13 cellular contexts compared by ENCODE assay signal in genomic region chr3:184368804-184369183, GRCh38. TPM values are rescaled to one million over a fixed set of nuclear protein-coding genes. Genes with fewer than 3 reads are reported as not detected.
DNase-seq lines count a peak whose midpoint lies in the region; ATAC-seq and TF ChIP-seq lines count a peak whose summit lies in the region.
"Had no signal": no experiment of that assay in that cellular context is flagged by ENCODE, and none has a peak within 500 bp of the region (broad histone marks: within the 10 kb centered on the region; RNA-seq: fewer than 3 reads in every experiment).

No MANE protein-coding gene starts in this region.

- H3K4me3 ChIP-seq in adrenal gland = no peak overlapping the region

- H3K36me3 ChIP-seq in adrenal gland (replicated peaks in 1 of 2) = peaks cover 0 to 38% of the 10 kb centered on the region in 2 donors

- DNase-seq in C1 segment of cervical spinal cord (lab: John Stamatoyannopoulos, UW) = peak in 8 of 14 donors; percentile 19 to 78 (median 58)
- peak in 5 of 7 donors; percentile 57 to 73 (median 65) for DNase-seq in adrenal gland
- DNase-seq in glomerular endothelial cell (ENCODE audit: extremely low read depth, low read depth, low spot score) = peak; percentile 47
- peak; percentile 72 for DNase-seq in pulmonary artery endothelial cell (ENCODE audit: low read depth, low spot score)
- no peak for DNase-seq in effector CD8-positive, alpha-beta T cell (lab: John Stamatoyannopoulos, UW)
- no peak for DNase-seq in stimulated activated CD4-positive, alpha-beta T cell treated with anti-CD3 and anti-CD28 coated beads, Interleukin-4, amount 100 ng/mL, for 1 hour
- DNase-seq in HuH-7 (ENCODE audit: low spot score) = no peak
- DNase-seq: activated naive CD4-positive, alpha-beta T cell; NCI-H1694; RPMI8226 had no signal

- no peaks in the 10 kb centered on the region for H3K9me3 ChIP-seq in adrenal gland (replicated peaks in 1 of 3)

- peak overlapping the region in 3 of 5 donors; percentile 40 to 65 (median 58) for H3K27ac ChIP-seq in adrenal gland

- intact Hi-C loops in adrenal gland (cut with DNase I) = no loop called here

- no peak for ATAC-seq in GM21360 (IDR thresholded peaks at IDR 0.05; ENCODE audit: unreplicated experiment)
- ATAC-seq: natural killer cell treated with Interleukin-12 subunit alpha and Interleukin-12 subunit beta and Interleukin-15 and Interleukin-18, amount 100 ng/mL, for 72 hours; WTC11 had no signal

- 29 to 42% (median 38%) methylated on average over 3 of the region's 3 CpGs for WGBS in adrenal gland, 4 donors

- TF ChIP-seq POLR2A in adrenal gland (IDR thresholded peaks at IDR 0.05) = no peak

- no peaks in the 10 kb centered on the region for H3K27me3 ChIP-seq in adrenal gland

- peaks cover 14 to 46% of the 10 kb centered on the region in 2 donors for H3K4me1 ChIP-seq in adrenal gland (replicated peaks in 1 of 2)

- TF ChIP-seq CTCF in adrenal gland (IDR thresholded peaks at IDR 0.05) = no peak

RNA-seq across cellular contexts. Expression of gene POLR2H, which starts 7.3 kb away (rescaled TPM):
- 100 to 1,000 TPM in 1 of 8 donors, 10 to 100 TPM in 7; 63.1 to 101 (median 71.1) TPM for total RNA-seq in adrenal gland
- polyA plus RNA-seq in adrenal gland = 100 to 1,000 TPM in 2 of 3 donors, 10 to 100 TPM in 1; 87.7 to 199 (median 194) TPM
- total RNA-seq in glomerular endothelial cell = 74.7 and 97.7 TPM in 2 replicates
- 106 and 115 TPM in 2 replicates for total RNA-seq in pulmonary artery endothelial cell

RNA-seq across cellular contexts. Expression of gene CLCN2, which starts 7.4 kb away (rescaled TPM):
- total RNA-seq in adrenal gland (10 to 100 TPM in 5 of 8 donors, 1 to 10 TPM in 3; 7.5 to 24.4 (median 14.9) TPM), glomerular endothelial cell (3.3 and 3.6 TPM in 2 replicates), pulmonary artery endothelial cell (2.2 and 2.6 TPM in 2 replicates)
- 10 to 100 TPM; 11.4 to 27.8 (median 22.3) TPM for polyA plus RNA-seq in adrenal gland

RNA-seq across cellular contexts. Expression of gene THPO, which starts 9.2 kb away (rescaled TPM):
- 1 to 10 TPM in 3 of 8 donors, under 1 TPM in 2, not detected in 3; 0.60 to 5.3 (median 2.5) TPM for total RNA-seq in adrenal gland
- polyA plus RNA-seq in adrenal gland = 1 to 10 TPM in 2 of 3 donors, under 1 TPM in 1; 0.82 to 4.4 (median 2.2) TPM
- total RNA-seq in glomerular endothelial cell = not detected in 2 replicates
- 0.07 TPM in 1 of 2 replicates, not detected in the other for total RNA-seq in pulmonary artery endothelial cell
- total RNA-seq: natural killer cell treated with Interleukin-12 subunit alpha and Interleukin-12 subunit beta and Interleukin-15 and Interleukin-18, amount 100 ng/mL, for 72 hours had no signal

RNA-seq across cellular contexts. Expression of gene CHRD, which starts 11.1 kb away (rescaled TPM):
- total RNA-seq in adrenal gland = 100 to 1,000 TPM in 1 of 8 donors, 10 to 100 TPM in 6, 1 to 10 TPM in 1; 4.8 to 101 (median 23.7) TPM
- polyA plus RNA-seq in adrenal gland = 10 to 100 TPM in 2 of 3 donors, 1 to 10 TPM in 1; 1.9 to 51.0 (median 41.2) TPM
- 0.78 and 1.9 TPM in 2 replicates for total RNA-seq in glomerular endothelial cell
- total RNA-seq in pulmonary artery endothelial cell = 0.11 and 0.20 TPM in 2 replicates
- total RNA-seq: natural killer cell treated with Interleukin-12 subunit alpha and Interleukin-12 subunit beta and Interleukin-15 and Interleukin-18, amount 100 ng/mL, for 72 hours had no signal

RNA-seq across cellular contexts. Expression of gene FAM131A, which starts 31.4 kb away (rescaled TPM):
- total RNA-seq in adrenal gland (10 to 100 TPM; 16.4 to 42.4 (median 33.7) TPM), glomerular endothelial cell (30.9 and 36.8 TPM in 2 replicates), pulmonary artery endothelial cell (40.4 and 44.6 TPM in 2 replicates)
- 10 to 100 TPM; 13.3 to 43.0 (median 39.4) TPM for polyA plus RNA-seq in adrenal gland

Comparison
In these comparisons a context has a peak if more than half of its experiments do, and no peak if none do; other contexts are left out.
1. DNase-seq: peak in C1 segment of cervical spinal cord (8 of 14), adrenal gland (5 of 7), glomerular endothelial cell (single experiment) and pulmonary artery endothelial cell (single experiment); none in effector CD8-positive, alpha-beta T cell (single experiment), stimulated activated CD4-positive, alpha-beta T cell treated with anti-CD3 and anti-CD28 coated beads, Interleukin-4, amount 100 ng/mL, for 1 hour (single experiment) and HuH-7 (single experiment).